1 cellular context compared by ENCODE assay signal in the genomic region with DNA sequence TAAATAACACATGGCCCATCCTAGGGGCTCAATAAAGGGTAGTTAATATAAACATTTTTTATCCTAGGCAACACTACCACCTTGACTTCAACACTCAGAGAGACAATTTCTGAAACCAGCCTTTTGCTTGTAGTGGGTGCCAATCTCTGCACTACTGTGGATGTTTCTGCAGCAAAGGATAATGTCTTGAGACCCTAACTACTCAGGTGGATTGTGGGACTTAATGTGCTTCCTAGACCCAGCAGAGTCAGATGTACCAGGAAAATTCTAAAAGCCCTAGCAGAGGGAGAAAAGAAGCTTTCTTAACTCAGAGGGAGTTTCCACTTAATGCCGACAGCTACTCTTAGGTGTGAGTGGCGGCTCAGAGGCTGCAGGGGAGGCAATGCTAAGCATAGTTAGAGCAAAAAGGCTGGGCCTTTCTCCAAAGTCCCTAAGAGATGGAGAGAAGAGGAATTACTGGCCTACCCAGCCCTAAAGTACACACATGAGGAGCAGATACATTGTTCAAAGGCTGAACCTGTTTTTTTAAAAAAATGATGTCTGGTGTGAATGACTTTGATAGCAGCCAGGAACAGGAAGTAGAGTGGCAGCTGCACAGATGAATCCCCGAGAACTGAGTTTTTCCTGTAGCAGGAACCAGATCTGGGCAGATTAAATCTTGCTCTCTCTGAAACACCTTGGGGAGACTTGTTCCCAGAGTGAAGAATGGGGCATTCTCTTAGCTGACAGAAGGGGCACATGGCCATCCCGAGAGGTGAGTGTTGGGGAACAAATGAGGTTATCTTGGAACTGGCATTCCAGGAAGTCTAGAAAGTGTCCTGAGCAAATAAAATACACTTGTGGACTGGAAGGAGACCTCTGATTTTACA.
TF ChIP-seq lines count a peak whose summit lies in the region.

No MANE protein-coding gene starts in this region.

TF ChIP-seq in GM12878, 131 proteins besides CTCF, POLR2A, EP300 and RAD21 (continued from another document):
- TF ChIP-seq, protein P1, sequence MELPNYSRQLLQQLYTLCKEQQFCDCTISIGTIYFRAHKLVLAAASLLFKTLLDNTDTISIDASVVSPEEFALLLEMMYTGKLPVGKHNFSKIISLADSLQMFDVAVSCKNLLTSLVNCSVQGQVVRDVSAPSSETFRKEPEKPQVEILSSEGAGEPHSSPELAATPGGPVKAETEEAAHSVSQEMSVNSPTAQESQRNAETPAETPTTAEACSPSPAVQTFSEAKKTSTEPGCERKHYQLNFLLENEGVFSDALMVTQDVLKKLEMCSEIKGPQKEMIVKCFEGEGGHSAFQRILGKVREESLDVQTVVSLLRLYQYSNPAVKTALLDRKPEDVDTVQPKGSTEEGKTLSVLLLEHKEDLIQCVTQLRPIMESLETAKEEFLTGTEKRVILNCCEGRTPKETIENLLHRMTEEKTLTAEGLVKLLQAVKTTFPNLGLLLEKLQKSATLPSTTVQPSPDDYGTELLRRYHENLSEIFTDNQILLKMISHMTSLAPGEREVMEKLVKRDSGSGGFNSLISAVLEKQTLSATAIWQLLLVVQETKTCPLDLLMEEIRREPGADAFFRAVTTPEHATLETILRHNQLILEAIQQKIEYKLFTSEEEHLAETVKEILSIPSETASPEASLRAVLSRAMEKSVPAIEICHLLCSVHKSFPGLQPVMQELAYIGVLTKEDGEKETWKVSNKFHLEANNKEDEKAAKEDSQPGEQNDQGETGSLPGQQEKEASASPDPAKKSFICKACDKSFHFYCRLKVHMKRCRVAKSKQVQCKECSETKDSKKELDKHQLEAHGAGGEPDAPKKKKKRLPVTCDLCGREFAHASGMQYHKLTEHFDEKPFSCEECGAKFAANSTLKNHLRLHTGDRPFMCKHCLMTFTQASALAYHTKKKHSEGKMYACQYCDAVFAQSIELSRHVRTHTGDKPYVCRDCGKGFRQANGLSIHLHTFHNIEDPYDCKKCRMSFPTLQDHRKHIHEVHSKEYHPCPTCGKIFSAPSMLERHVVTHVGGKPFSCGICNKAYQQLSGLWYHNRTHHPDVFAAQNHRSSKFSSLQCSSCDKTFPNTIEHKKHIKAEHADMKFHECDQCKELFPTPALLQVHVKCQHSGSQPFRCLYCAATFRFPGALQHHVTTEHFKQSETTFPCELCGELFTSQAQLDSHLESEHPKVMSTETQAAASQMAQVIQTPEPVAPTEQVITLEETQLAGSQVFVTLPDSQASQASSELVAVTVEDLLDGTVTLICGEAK (IDR thresholded peaks at IDR 0.05; ENCODE audit: borderline replicate concordance) = no peak
- TF ChIP-seq NR2C1 (IDR thresholded peaks at IDR 0.05) = no peak
- TF ChIP-seq EGR1 (IDR thresholded peaks at IDR 0.05; ENCODE audit: borderline replicate concordance in 1 of 2, low read depth in 2 of 2, low read length in 2 of 2) = no peak
- no peak for TF ChIP-seq MEF2A (IDR thresholded peaks at IDR 0.05; ENCODE audit: insufficient read depth, low read depth, low read length)
- TF ChIP-seq, protein P2, sequence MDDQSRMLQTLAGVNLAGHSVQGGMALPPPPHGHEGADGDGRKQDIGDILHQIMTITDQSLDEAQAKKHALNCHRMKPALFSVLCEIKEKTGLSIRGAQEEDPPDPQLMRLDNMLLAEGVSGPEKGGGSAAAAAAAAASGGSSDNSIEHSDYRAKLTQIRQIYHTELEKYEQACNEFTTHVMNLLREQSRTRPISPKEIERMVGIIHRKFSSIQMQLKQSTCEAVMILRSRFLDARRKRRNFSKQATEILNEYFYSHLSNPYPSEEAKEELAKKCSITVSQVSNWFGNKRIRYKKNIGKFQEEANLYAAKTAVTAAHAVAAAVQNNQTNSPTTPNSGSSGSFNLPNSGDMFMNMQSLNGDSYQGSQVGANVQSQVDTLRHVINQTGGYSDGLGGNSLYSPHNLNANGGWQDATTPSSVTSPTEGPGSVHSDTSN (IDR thresholded peaks at IDR 0.05; ENCODE audit: insufficient replicate concordance, low read depth, low read length) = no peak
- no peak for TF ChIP-seq RAD51 (IDR thresholded peaks at IDR 0.05)
- TF ChIP-seq SUPT20H (IDR thresholded peaks at IDR 0.05; ENCODE audit: borderline replicate concordance, control insufficient read depth, low read depth, low read length) = no peak
- no peak for TF ChIP-seq RUNX3 (IDR thresholded peaks at IDR 0.05; ENCODE audit: low read length)
- no peak for TF ChIP-seq TCF12 (IDR thresholded peaks at IDR 0.05; ENCODE audit: low read depth, low read length)
- TF ChIP-seq, protein P3, sequence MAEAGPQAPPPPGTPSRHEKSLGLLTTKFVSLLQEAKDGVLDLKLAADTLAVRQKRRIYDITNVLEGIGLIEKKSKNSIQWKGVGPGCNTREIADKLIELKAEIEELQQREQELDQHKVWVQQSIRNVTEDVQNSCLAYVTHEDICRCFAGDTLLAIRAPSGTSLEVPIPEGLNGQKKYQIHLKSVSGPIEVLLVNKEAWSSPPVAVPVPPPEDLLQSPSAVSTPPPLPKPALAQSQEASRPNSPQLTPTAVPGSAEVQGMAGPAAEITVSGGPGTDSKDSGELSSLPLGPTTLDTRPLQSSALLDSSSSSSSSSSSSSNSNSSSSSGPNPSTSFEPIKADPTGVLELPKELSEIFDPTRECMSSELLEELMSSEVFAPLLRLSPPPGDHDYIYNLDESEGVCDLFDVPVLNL (IDR thresholded peaks at IDR 0.05; ENCODE audit: low read depth, low read length) = no peak
- TF ChIP-seq ZBTB33 (IDR thresholded peaks at IDR 0.05) = no peak
- TF ChIP-seq TARDBP (IDR thresholded peaks at IDR 0.05; ENCODE audit: borderline replicate concordance) = no peak
- TF ChIP-seq FOXK2 (IDR thresholded peaks at IDR 0.05) = no peak
- TF ChIP-seq ZBTB11 (CRISPR knock-in tag; IDR thresholded peaks at IDR 0.05) = no peak
- TF ChIP-seq HDAC2 (IDR thresholded peaks at IDR 0.05) = no peak
- TF ChIP-seq, protein P4, sequence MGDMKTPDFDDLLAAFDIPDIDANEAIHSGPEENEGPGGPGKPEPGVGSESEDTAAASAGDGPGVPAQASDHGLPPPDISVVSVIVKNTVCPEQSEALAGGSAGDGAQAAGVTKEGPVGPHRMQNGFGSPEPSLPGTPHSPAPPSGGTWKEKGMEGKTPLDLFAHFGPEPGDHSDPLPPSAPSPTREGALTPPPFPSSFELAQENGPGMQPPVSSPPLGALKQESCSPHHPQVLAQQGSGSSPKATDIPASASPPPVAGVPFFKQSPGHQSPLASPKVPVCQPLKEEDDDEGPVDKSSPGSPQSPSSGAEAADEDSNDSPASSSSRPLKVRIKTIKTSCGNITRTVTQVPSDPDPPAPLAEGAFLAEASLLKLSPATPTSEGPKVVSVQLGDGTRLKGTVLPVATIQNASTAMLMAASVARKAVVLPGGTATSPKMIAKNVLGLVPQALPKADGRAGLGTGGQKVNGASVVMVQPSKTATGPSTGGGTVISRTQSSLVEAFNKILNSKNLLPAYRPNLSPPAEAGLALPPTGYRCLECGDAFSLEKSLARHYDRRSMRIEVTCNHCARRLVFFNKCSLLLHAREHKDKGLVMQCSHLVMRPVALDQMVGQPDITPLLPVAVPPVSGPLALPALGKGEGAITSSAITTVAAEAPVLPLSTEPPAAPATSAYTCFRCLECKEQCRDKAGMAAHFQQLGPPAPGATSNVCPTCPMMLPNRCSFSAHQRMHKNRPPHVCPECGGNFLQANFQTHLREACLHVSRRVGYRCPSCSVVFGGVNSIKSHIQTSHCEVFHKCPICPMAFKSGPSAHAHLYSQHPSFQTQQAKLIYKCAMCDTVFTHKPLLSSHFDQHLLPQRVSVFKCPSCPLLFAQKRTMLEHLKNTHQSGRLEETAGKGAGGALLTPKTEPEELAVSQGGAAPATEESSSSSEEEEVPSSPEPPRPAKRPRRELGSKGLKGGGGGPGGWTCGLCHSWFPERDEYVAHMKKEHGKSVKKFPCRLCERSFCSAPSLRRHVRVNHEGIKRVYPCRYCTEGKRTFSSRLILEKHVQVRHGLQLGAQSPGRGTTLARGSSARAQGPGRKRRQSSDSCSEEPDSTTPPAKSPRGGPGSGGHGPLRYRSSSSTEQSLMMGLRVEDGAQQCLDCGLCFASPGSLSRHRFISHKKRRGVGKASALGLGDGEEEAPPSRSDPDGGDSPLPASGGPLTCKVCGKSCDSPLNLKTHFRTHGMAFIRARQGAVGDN (IDR thresholded peaks at IDR 0.05) = 0 out of 2 replicates have a peak, but pooled peaks have one; percentile 41
- TF ChIP-seq, protein P5, sequence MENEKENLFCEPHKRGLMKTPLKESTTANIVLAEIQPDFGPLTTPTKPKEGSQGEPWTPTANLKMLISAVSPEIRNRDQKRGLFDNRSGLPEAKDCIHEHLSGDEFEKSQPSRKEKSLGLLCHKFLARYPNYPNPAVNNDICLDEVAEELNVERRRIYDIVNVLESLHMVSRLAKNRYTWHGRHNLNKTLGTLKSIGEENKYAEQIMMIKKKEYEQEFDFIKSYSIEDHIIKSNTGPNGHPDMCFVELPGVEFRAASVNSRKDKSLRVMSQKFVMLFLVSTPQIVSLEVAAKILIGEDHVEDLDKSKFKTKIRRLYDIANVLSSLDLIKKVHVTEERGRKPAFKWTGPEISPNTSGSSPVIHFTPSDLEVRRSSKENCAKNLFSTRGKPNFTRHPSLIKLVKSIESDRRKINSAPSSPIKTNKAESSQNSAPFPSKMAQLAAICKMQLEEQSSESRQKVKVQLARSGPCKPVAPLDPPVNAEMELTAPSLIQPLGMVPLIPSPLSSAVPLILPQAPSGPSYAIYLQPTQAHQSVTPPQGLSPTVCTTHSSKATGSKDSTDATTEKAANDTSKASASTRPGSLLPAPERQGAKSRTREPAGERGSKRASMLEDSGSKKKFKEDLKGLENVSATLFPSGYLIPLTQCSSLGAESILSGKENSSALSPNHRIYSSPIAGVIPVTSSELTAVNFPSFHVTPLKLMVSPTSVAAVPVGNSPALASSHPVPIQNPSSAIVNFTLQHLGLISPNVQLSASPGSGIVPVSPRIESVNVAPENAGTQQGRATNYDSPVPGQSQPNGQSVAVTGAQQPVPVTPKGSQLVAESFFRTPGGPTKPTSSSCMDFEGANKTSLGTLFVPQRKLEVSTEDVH (IDR thresholded peaks at IDR 0.05; ENCODE audit: low read depth, partially characterized antibody) = no peak
- no peak for TF ChIP-seq KAT2A (conservative IDR thresholded peaks at IDR 0.05; ENCODE audit: control insufficient read depth, low read depth, low read length)
- no peak for TF ChIP-seq TAF1 (IDR thresholded peaks at IDR 0.05; ENCODE audit: borderline replicate concordance, low read depth, low read length)
- TF ChIP-seq ZNF24 (IDR thresholded peaks at IDR 0.05) = no peak
- TF ChIP-seq, protein P6, sequence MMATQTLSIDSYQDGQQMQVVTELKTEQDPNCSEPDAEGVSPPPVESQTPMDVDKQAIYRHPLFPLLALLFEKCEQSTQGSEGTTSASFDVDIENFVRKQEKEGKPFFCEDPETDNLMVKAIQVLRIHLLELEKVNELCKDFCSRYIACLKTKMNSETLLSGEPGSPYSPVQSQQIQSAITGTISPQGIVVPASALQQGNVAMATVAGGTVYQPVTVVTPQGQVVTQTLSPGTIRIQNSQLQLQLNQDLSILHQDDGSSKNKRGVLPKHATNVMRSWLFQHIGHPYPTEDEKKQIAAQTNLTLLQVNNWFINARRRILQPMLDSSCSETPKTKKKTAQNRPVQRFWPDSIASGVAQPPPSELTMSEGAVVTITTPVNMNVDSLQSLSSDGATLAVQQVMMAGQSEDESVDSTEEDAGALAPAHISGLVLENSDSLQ (IDR thresholded peaks at IDR 0.05) = peak; percentile 72
